23 cellular contexts compared by ENCODE assay signal in the genomic region with DNA sequence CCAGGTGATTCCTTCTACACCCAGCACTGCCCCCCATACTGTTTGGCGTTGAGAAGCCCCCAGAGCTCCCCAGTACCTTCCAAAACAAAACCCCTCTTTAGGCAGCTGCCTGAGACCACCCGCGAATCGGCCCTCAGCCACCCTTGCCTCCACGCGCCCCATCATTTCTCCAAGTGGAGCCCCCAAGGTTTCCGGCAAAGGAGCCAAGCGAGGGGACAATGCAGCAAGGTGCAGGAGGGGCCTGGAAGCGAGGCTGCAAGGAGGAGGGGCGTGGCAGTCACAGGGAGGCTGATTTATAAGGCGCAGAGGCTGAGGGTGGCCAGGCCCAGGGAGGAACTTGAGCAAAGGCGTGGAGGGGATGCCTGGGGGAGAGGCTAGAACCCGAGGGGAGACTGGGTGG.
"Had no signal": no experiment of that assay in that cellular context is flagged by ENCODE, and none has a peak within 500 bp of the region (broad histone marks: within the 10 kb centered on the region; RNA-seq: fewer than 3 reads in every experiment).

No MANE protein-coding gene starts in this region.

- ATAC-seq: activated CD4-positive, alpha-beta T cell treated with anti-CD3 and anti-CD28 coated beads for 36 hours; effector memory CD8-positive, alpha-beta T cell; left ventricle myocardium superior; natural killer cell; SK-N-SH treated with all-trans-retinoic acid at 6 μM for 48 hours had no signal

- DNase-seq: activated B cell treated with CpG ODN at 0.5 μM for 24 hours; activated CD4-positive, alpha-beta T cell treated with anti-CD3 and anti-CD28 coated beads for 36 hours; activated CD4-positive, alpha-beta T cell treated with anti-CD3 and anti-CD28 coated beads, Interleukin-2, amount 50 U/mL, for 48 hours; activated effector memory CD4-positive, alpha-beta T cell treated with Interleukin-2 at 50 U/mL for 16 hours; activated naive CD4-positive, alpha-beta T cell treated with anti-CD3 and anti-CD28 coated beads for 36 hours; activated T-cell treated with anti-CD3 and anti-CD28 coated beads, Interleukin-2, amount 50 U/mL, for 48 hours; aorta; caudate nucleus; dorsolateral prefrontal cortex; effector memory CD8-positive, alpha-beta T cell; glutamatergic neuron; left ventricle myocardium superior; mammary epithelial cell; natural killer cell; nucleus accumbens; sigmoid colon; stimulated activated CD4-positive, alpha-beta T cell treated with anti-CD3 and anti-CD28 coated beads, Interleukin-15, amount 100 ng/mL, for 24 hours; stimulated activated naive CD4-positive, alpha-beta T cell treated with Interleukin-2 at 50 U/mL for 16 hours; substantia nigra; thyroid gland had no signal

- H3K9me3 Mint-ChIP-seq: activated B cell treated with CpG ODN at 0.5 μM for 24 hours; activated naive CD4-positive, alpha-beta T cell treated with anti-CD3 and anti-CD28 coated beads for 36 hours; brain; effector memory CD8-positive, alpha-beta T cell; mesothelial cell of epicardium; natural killer cell had no signal

- H3K27ac Mint-ChIP-seq: activated B cell treated with CpG ODN at 0.5 μM for 24 hours; activated CD4-positive, alpha-beta T cell treated with anti-CD3 and anti-CD28 coated beads for 36 hours; activated naive CD4-positive, alpha-beta T cell treated with anti-CD3 and anti-CD28 coated beads for 36 hours; mesothelial cell of epicardium; natural killer cell had no signal

- H3K27me3 Mint-ChIP-seq: activated B cell treated with CpG ODN at 0.5 μM for 24 hours; activated CD4-positive, alpha-beta T cell treated with anti-CD3 and anti-CD28 coated beads for 36 hours; brain; effector memory CD8-positive, alpha-beta T cell had no signal

- H3K36me3 Mint-ChIP-seq: brain, natural killer cell had no signal

- H3K4me1 Mint-ChIP-seq: activated CD4-positive, alpha-beta T cell treated with anti-CD3 and anti-CD28 coated beads for 36 hours had no signal

- H3K4me3 Mint-ChIP-seq: activated B cell treated with CpG ODN at 0.5 μM for 24 hours; activated CD4-positive, alpha-beta T cell treated with anti-CD3 and anti-CD28 coated beads for 36 hours; activated naive CD4-positive, alpha-beta T cell treated with anti-CD3 and anti-CD28 coated beads for 36 hours; effector memory CD8-positive, alpha-beta T cell; mesothelial cell of epicardium; natural killer cell had no signal
